ENCODE assay signal across 12 cellular contexts in genomic region chr1:89310976-89311375, GRCh38. TPM values are rescaled to one million over a fixed set of nuclear protein-coding genes. Genes with fewer than 3 reads are reported as not detected.
DNase-seq lines count a peak whose midpoint lies in the region; ATAC-seq and TF ChIP-seq lines count a peak whose summit lies in the region.
"Had no signal": no experiment of that assay in that cellular context is flagged by ENCODE, and none has a peak within 500 bp of the region (broad histone marks: within the 10 kb centered on the region; RNA-seq: fewer than 3 reads in every experiment).

No MANE protein-coding gene starts in this region.

- peak overlapping the region; percentile 78 for H3K27ac Mint-ChIP-seq in CD4-positive, alpha-beta T cell

- H3K27me3 Mint-ChIP-seq in CD4-positive, alpha-beta T cell, result no peaks in the 10 kb centered on the region

- H3K4me1 ChIP-seq in mucosa of rectum (ENCODE audit: control insufficient read depth in 2 of 2, insufficient read depth in 2 of 2, low read length in 2 of 2) (peaks cover 0 to 5% of the 10 kb centered on the region in 2 donors), prostate gland (replicated peaks) (no peaks in the 10 kb centered on the region)

- H3K4me3 Mint-ChIP-seq in CD4-positive, alpha-beta T cell, result no peak overlapping the region
- H3K4me3 Mint-ChIP-seq: neural crest cell had no signal

- no peak for DNase-seq in CD4-positive, alpha-beta T cell
- no peak for DNase-seq in prostate gland (ENCODE audit: low spot score)
- DNase-seq: foreskin keratinocyte, NCI-H2227 treated with DMSO at 0.1 percent for 48 hours, T-helper 9 cell had no signal

- no peak overlapping the region for H3K9ac ChIP-seq in mucosa of rectum (ENCODE audit: low read depth in 1 of 2, low read length in 2 of 2)

- peaks cover 2% of the 10 kb centered on the region for H3K9me3 Mint-ChIP-seq in CD4-positive, alpha-beta T cell

- H3K27ac ChIP-seq in CD4-positive, alpha-beta T cell (ENCODE audit: low read depth, low read length), result no peak overlapping the region
- H3K27ac ChIP-seq in mucosa of rectum (ENCODE audit: low read depth in 2 of 2, low read length in 2 of 2) (peak overlapping the region; percentile 40 to 45), prostate gland (no peak overlapping the region)

- intact Hi-C loops in CD4-positive, alpha-beta T cell (cut with DNase I, micrococcal nuclease), result loop anchor here in 1 of 2 experiments (5.0 kb wide), 1 partner anchor 39 kb away; the partner anchor contains the start of gene GBP5
- intact Hi-C loops in prostate gland (cut with DNase I), result no loop called here

- H3K4me1 Mint-ChIP-seq in CD4-positive, alpha-beta T cell (ENCODE audit: low read depth), result peaks cover 41% of the 10 kb centered on the region

- no peak for ATAC-seq in CD4-positive, alpha-beta T cell (ENCODE audit: poor library complexity)
- peak; percentile 10 for ATAC-seq in GM19438 (IDR thresholded peaks at IDR 0.05; ENCODE audit: low read depth, unreplicated experiment)
- no peak for ATAC-seq in HG03045 (IDR thresholded peaks at IDR 0.05; ENCODE audit: unreplicated experiment)
- ATAC-seq in HG03025 (IDR thresholded peaks at IDR 0.05; ENCODE audit: low FRiP score, unreplicated experiment), result no peak
- ATAC-seq in GM21390 (IDR thresholded peaks at IDR 0.05; ENCODE audit: unreplicated experiment), result no peak
- ATAC-seq: foreskin keratinocyte had no signal

- H3K27me3 ChIP-seq in CD4-positive, alpha-beta T cell (ENCODE audit: control insufficient read depth, insufficient read depth, low read length), result no peaks in the 10 kb centered on the region
- H3K27me3 ChIP-seq in mucosa of rectum (ENCODE audit: control insufficient read depth in 2 of 2, insufficient read depth in 2 of 2, low read length in 2 of 2) (no peaks in the 10 kb centered on the region), prostate gland (replicated peaks; ENCODE audit: insufficient read depth) (no peaks in the 10 kb centered on the region)
- H3K27me3 ChIP-seq: foreskin keratinocyte had no signal

- POLR2A ChIA-PET in CD4-positive, alpha-beta T cell (lab: Charles Lee), result interaction anchor here (0.6 to 4.5 kb wide), 24 partner anchors 10 to 330 kb away, joined by 3 to 69 read pairs (median 6); partner anchors contain the start of genes GBP1, GBP2, GBP3 and GBP4

- TF ChIP-seq CTCF in CD4-positive, alpha-beta T cell (IDR thresholded peaks at IDR 0.05), result no peak
- TF ChIP-seq CTCF in WI38 (IDR thresholded peaks at IDR 0.05; ENCODE audit: low read depth, low read length) (no peak), prostate gland (IDR thresholded peaks at IDR 0.05) (no peak)

- TF ChIP-seq POLR2A in prostate gland (IDR thresholded peaks at IDR 0.05), result no peak

- peaks cover 13% of the 10 kb centered on the region for H3K36me3 Mint-ChIP-seq in CD4-positive, alpha-beta T cell (ENCODE audit: low read depth)

- H3K9me3 ChIP-seq in CD4-positive, alpha-beta T cell (ENCODE audit: control insufficient read depth, low read length), result peaks cover 9% of the 10 kb centered on the region
- H3K9me3 ChIP-seq in mucosa of rectum (ENCODE audit: control insufficient read depth in 2 of 2, low read length in 2 of 2) (no peaks in the 10 kb centered on the region), prostate gland (no peaks in the 10 kb centered on the region)

- H3K4me3 ChIP-seq in WI38 (ENCODE audit: low read depth, low read length) (peak overlapping the region; percentile 2), mucosa of rectum (ENCODE audit: low read length in 2 of 2) (no peak overlapping the region), prostate gland (no peak overlapping the region)

- CTCF ChIA-PET in CD4-positive, alpha-beta T cell (lab: Charles Lee), result interaction anchor here (1.0 kb wide), 1 partner anchor 24 kb away, joined by 4 read pairs; no protein-coding TSS in a partner anchor

- no peaks in the 10 kb centered on the region for H3K36me3 ChIP-seq in mucosa of rectum (ENCODE audit: control insufficient read depth in 2 of 2, insufficient read depth in 2 of 2, low read length in 2 of 2)
- H3K36me3 ChIP-seq in prostate gland, result no peaks in the 10 kb centered on the region

RNA-seq across cellular contexts. Expression of gene GBP5, which starts 38.3 kb away (rescaled TPM):
- 10 to 100 TPM; 51.4 to 52.9 TPM for total RNA-seq in CD4-positive, alpha-beta T cell
- 1 to 10 TPM in 1 of 2 donors, under 1 TPM in 1; 0.23 to 5.8 TPM for total RNA-seq in prostate gland
- total RNA-seq: foreskin keratinocyte, neural crest cell had no signal

RNA-seq across cellular contexts. Expression of gene GBP6, which starts 52.9 kb away (rescaled TPM):
- total RNA-seq in CD4-positive, alpha-beta T cell, result under 1 TPM in 1 of 2 experiments, not detected in 1; 0.08 TPM
- total RNA-seq in prostate gland, result not detected
- total RNA-seq: neural crest cell had no signal

Comparison
In these comparisons a context has a peak if more than half of its experiments do, and no peak if none do; other contexts are left out.
1. H3K27ac ChIP-seq: peak in mucosa of rectum (2 of 2); none in CD4-positive, alpha-beta T cell (single experiment) and prostate gland (0 of 2).
2. RNA of gene GBP5, which starts 38.3 kb away (total RNA-seq): 51.4 to 52.9 TPM in CD4-positive, alpha-beta T cell; 0.23 to 5.8 TPM in prostate gland; every median in the first group is over 4 times any median in the second.